ENCODE assay signal across 10 cellular contexts in the genomic region with DNA sequence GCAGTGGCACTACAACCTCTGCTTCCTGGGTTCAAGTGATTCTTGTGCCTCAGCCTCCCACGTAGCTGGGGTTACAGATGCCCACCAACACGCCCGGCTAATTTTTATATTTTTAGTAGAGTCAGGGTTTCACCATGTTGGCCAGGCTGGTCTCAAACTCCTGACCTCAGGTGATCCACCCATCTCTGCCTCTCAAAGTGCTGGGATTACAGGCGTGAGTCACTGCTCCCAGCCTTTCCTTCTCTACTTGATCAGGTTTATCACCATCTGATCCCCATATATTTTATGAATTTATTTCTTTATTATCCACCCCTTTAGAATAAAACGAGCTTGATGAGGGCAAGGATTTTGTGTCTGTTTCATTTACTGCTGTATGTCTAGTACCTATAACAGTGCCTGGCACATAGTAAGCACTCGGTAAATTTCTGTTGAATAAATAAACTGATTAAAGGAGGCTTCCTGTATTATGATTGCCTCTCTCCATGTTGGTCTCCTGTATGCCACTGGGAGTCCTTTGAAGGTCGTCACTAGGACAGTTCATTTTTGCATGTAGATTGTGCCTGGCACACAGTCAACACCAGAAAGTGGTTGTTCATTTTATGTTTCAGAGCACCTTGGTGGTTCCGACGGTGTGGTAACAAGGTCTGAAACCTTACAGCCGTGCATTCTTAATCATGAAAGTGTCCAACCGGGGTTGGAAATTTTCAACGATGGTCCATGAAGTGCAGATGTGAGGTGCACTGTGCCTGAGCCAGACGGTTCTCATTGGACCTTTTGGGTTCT. TPM values are rescaled to one million over a fixed set of nuclear protein-coding genes. Genes with fewer than 3 reads are reported as not detected.
DNase-seq lines count a peak whose midpoint lies in the region; TF ChIP-seq lines count a peak whose summit lies in the region.
"Had no signal": no experiment of that assay in that cellular context is flagged by ENCODE, and none has a peak within 500 bp of the region (broad histone marks: within the 10 kb centered on the region; RNA-seq: fewer than 3 reads in every experiment).

No MANE protein-coding gene starts in this region.

- H3K27ac ChIP-seq in SJSA1 (peak overlapping the region; percentile 13; the same call in 1 of the 2 replicates), mammary epithelial cell (ENCODE audit: insufficient read depth, low read depth, low read length) (peak overlapping the region; percentile 23), caudate nucleus (ENCODE audit: low read depth, low read length) (no peak overlapping the region)

- dilution Hi-C loops in mammary epithelial cell (cut with HindIII; ENCODE audit: low sequenced_read_pairs), result loop anchor here (5.0 kb wide), 1 partner anchor 72 kb away; no protein-coding TSS in a partner anchor

- H3K9me3 ChIP-seq in SJSA1 (replicated peaks) (no peaks in the 10 kb centered on the region), mammary epithelial cell (replicated peaks; ENCODE audit: insufficient read depth, low read length) (no peaks in the 10 kb centered on the region)

- peak overlapping the region; percentile 2 for H3K9ac ChIP-seq in mammary epithelial cell (ENCODE audit: insufficient read depth, low read length)

- H3K36me3 ChIP-seq in SJSA1, result no peaks in the 10 kb centered on the region
- H3K36me3 ChIP-seq in mammary epithelial cell (ENCODE audit: insufficient read depth, low read length), result no peaks in the 10 kb centered on the region

- intact Hi-C loops in mammary epithelial cell (cut with micrococcal nuclease), result no loop called here

- in situ Hi-C loops in mammary epithelial cell (cut with MboI; ENCODE audit: low sequenced_read_pairs in 2 of 2), result no loop called here

- H2AFZ ChIP-seq in mammary epithelial cell (ENCODE audit: low read depth, low read length), result no peak overlapping the region

- WGBS in mammary epithelial cell (ENCODE audit: low coverage, missing lambda C conversion rate), result 94% methylated on average over 7 of the region's 13 CpGs

- CTCF ChIA-PET in mammary epithelial cell (lab: Charles Lee; ENCODE audit: low non-redundant PET), result interaction anchor here (0.6 kb wide), 1 partner anchor 14 kb away, joined by 4 read pairs; the partner anchor contains the start of gene DENND10

- H3K4me2 ChIP-seq in mammary epithelial cell (ENCODE audit: insufficient read depth, low read depth, low read length), result no peak overlapping the region

- H3K79me2 ChIP-seq in mammary epithelial cell (ENCODE audit: insufficient read depth, low read length), result no peaks in the 10 kb centered on the region

- H3K4me3 ChIP-seq in SJSA1 (no peak overlapping the region), mammary epithelial cell (replicated peaks in 1 of 3; ENCODE audit: insufficient read depth in 1 of 3, low read depth in 2 of 3, low read length in 3 of 3) (no peak overlapping the region)

- DNase-seq in activated CD4-positive, CD25-positive, alpha-beta regulatory T cell treated with anti-CD3 and anti-CD28 coated beads, Interleukin-2, amount 50 U/mL, for 16 hours (ENCODE audit: low read depth, low spot score), result peak; percentile 23
- DNase-seq in activated CD4-positive, CD25-positive, alpha-beta regulatory T cell treated with anti-CD3 and anti-CD28 coated beads, Interleukin-2, amount 50 U/mL, for 72 hours, result no peak
- DNase-seq in SJSA1 (ENCODE audit: low read depth in 1 of 2, low spot score in 2 of 2) (no peak), mammary epithelial cell (no peak), caudate nucleus (lab: John Stamatoyannopoulos, UW) (no peak), GM10266 (ENCODE audit: extremely low spot score) (no peak), NCI-H510A (lab: John Stamatoyannopoulos, UW) (no peak)
- peak; percentile 57 for DNase-seq in stimulated activated CD8-positive, alpha-beta memory T cell treated with anti-CD3 and anti-CD28 coated beads, Interleukin-4, amount 100 ng/mL, for 48 hours
- DNase-seq: 8988T, hippocampal formation had no signal

- TF ChIP-seq CTCF in mammary epithelial cell (conservative IDR thresholded peaks at IDR 0.05 in 1 of 2, IDR thresholded peaks at IDR 0.05 in 1 of 2; ENCODE audit: extremely low read depth in 1 of 2, insufficient read depth in 1 of 2, low read depth in 1 of 2, low read length in 2 of 2) (no peak), GM10266 (IDR thresholded peaks at IDR 0.05; ENCODE audit: control insufficient read depth, insufficient read depth, low read depth, missing control alignments) (no peak)

- H4K20me1 ChIP-seq in mammary epithelial cell (ENCODE audit: insufficient read depth, low read length), result no peaks in the 10 kb centered on the region

- no peaks in the 10 kb centered on the region for H3K27me3 ChIP-seq in SJSA1 (replicated peaks)
- H3K27me3 ChIP-seq in mammary epithelial cell (ENCODE audit: insufficient read depth, low read length), result no peaks in the 10 kb centered on the region

- H3K4me1 ChIP-seq in SJSA1 (replicated peaks), result peaks cover 14% of the 10 kb centered on the region
- H3K4me1 ChIP-seq in mammary epithelial cell (ENCODE audit: insufficient read depth, low read length), result peaks cover 22% of the 10 kb centered on the region

- BruUV-seq in mammary epithelial cell (replicated peaks; lab: Mats Ljungman, UMichigan), result no TSS peak

RNA-seq across cellular contexts. Expression of gene EIF3A, which starts 9.6 kb away (rescaled TPM):
- total RNA-seq in SJSA1 (2014; rRNA removed; shearing (Covaris generic)), result 86.0 and 89.5 TPM in 2 replicates
- total RNA-seq in mammary epithelial cell, result 100 to 1,000 TPM; 115 to 170 TPM
- 23.1 TPM for polyA plus RNA-seq in mammary epithelial cell
- polyA minus RNA-seq in mammary epithelial cell, result 129 TPM

RNA-seq across cellular contexts. Expression of gene DENND10, which starts 13.7 kb away (rescaled TPM):
- 40.6 and 48.4 TPM in 2 replicates for total RNA-seq in SJSA1 (2014; rRNA removed; shearing (Covaris generic))
- total RNA-seq in mammary epithelial cell, result 10 to 100 TPM; 39.9 to 61.3 TPM
- 51.5 TPM for polyA plus RNA-seq in mammary epithelial cell
- polyA minus RNA-seq in mammary epithelial cell, result 57.5 TPM

Comparison
In these comparisons a context has a peak if more than half of its experiments do, and no peak if none do; other contexts are left out.
1. DNase-seq: peak in activated CD4-positive, CD25-positive, alpha-beta regulatory T cell treated with anti-CD3 and anti-CD28 coated beads, Interleukin-2, amount 50 U/mL, for 16 hours (single experiment) and stimulated activated CD8-positive, alpha-beta memory T cell treated with anti-CD3 and anti-CD28 coated beads, Interleukin-4, amount 100 ng/mL, for 48 hours (single experiment); none in activated CD4-positive, CD25-positive, alpha-beta regulatory T cell treated with anti-CD3 and anti-CD28 coated beads, Interleukin-2, amount 50 U/mL, for 72 hours (single experiment), SJSA1 (0 of 2), mammary epithelial cell (single experiment), caudate nucleus (0 of 61), GM10266 (single experiment) and NCI-H510A (single experiment).